In genomic region chr12:124975276-124975675, GRCh38 we compare ENCODE assay signal across 1 cellular context.
TF ChIP-seq lines count a peak whose summit lies in the region.

No MANE protein-coding gene starts in this region.

TF ChIP-seq in HepG2, 621 proteins besides CTCF, POLR2A, EP300 and RAD21:
- TF ChIP-seq AGO2 (optimal IDR thresholded peaks at IDR 0.05; ENCODE audit: low read depth, low read length) (peak; percentile 20), ONECUT2 (CRISPR knock-in tag; IDR thresholded peaks at IDR 0.05) (no peak)
